ENCODE assay signal across 1 cellular context in genomic region chr4:76074468-76074867, GRCh38.
TF ChIP-seq lines count a peak whose summit lies in the region.

TSS of gene ART3 (plus strand) at chr4:76074709. CDS start at chr4:76075890, 1,181 bp downstream.

TF ChIP-seq in WTC11, 78 proteins besides CTCF, POLR2A, EP300 and RAD21 (continued from another document):
- TF ChIP-seq, protein P1, sequence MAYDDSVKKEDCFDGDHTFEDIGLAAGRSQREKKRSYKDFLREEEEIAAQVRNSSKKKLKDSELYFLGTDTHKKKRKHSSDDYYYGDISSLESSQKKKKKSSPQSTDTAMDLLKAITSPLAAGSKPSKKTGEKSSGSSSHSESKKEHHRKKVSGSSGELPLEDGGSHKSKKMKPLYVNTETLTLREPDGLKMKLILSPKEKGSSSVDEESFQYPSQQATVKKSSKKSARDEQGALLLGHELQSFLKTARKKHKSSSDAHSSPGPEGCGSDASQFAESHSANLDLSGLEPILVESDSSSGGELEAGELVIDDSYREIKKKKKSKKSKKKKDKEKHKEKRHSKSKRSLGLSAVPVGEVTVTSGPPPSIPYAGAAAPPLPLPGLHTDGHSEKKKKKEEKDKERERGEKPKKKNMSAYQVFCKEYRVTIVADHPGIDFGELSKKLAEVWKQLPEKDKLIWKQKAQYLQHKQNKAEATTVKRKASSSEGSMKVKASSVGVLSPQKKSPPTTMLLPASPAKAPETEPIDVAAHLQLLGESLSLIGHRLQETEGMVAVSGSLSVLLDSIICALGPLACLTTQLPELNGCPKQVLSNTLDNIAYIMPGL (CRISPR knock-in tag; IDR thresholded peaks at IDR 0.05): no peak
